ENCODE assay signal across 11 cellular contexts in genomic region chr3:188295876-188296275, GRCh38.
A peak's percentile ranks its signal among the peaks of the same experiment; 100 is the strongest.
DNase-seq lines count a peak whose midpoint lies in the region; ATAC-seq and TF ChIP-seq lines count a peak whose summit lies in the region.
"Had no signal": no experiment of that assay in that cellular context is flagged by ENCODE, and none has a peak within 500 bp of the region (broad histone marks: within the 10 kb centered on the region; RNA-seq: fewer than 3 reads in every experiment).

No MANE protein-coding gene starts in this region.

- WGBS in SK-N-SH (ENCODE audit: low lambda C conversion rate) = 77% methylated on average over 3 of the region's 3 CpGs
- WGBS in mesenchymal stem cell = 99% methylated on average over 3 of the region's 3 CpGs

- H3K4me3 ChIP-seq in SK-N-SH (ENCODE audit: low read depth in 2 of 2, low read length in 1 of 2) = no peak overlapping the region
- no peak overlapping the region for H3K4me3 ChIP-seq in brain microvascular endothelial cell (ENCODE audit: low read depth, low read length)
- H3K4me3 ChIP-seq in mesenchymal stem cell (ENCODE audit: insufficient read depth in 1 of 2, low read depth in 1 of 2, low read length in 2 of 2) = no peak overlapping the region
- no peak overlapping the region for H3K4me3 ChIP-seq in subcutaneous abdominal adipose tissue (ENCODE audit: low read depth in 1 of 5, low read length in 5 of 5)
- H3K4me3 ChIP-seq: SJCRH30 had no signal

- H3K9me2 ChIP-seq in SK-N-SH = no peaks in the 10 kb centered on the region

- CTCF ChIA-PET in SK-N-SH (lab: Yijun Ruan, JAX) = interaction anchor here (1.0 to 1.5 kb wide), 2 partner anchors 11 to 556 kb away, joined by 3 read pairs; no protein-coding TSS in a partner anchor

- H3K27ac Mint-ChIP-seq in immature natural killer cell = no peak overlapping the region

- H3K9me3 Mint-ChIP-seq in immature natural killer cell = no peaks in the 10 kb centered on the region

- no peak overlapping the region for H2BK5ac ChIP-seq in mesenchymal stem cell (ENCODE audit: low read depth, low read length, poor library complexity, severe bottlenecking)

- ATAC-seq in SK-N-SH treated with all-trans-retinoic acid at 6 μM for 48 hours (no peak), GM19035 (IDR thresholded peaks at IDR 0.05; ENCODE audit: unreplicated experiment) (no peak)

- peaks cover 0 to 10% of the 10 kb centered on the region in 2 experiments for H3K36me3 ChIP-seq in SK-N-SH (replicated peaks in 1 of 2; ENCODE audit: control insufficient read depth in 1 of 2, insufficient read depth in 2 of 2, low read length in 1 of 2)
- H3K36me3 ChIP-seq in brain microvascular endothelial cell (replicated peaks) = no peaks in the 10 kb centered on the region
- H3K36me3 ChIP-seq in mesenchymal stem cell (ENCODE audit: control insufficient read depth in 1 of 2, insufficient read depth in 2 of 2, low read depth in 1 of 2, low read length in 2 of 2) = peaks cover 0 to under 1% of the 10 kb centered on the region in 2 experiments
- peaks cover 0 to under 1% (median 0%) of the 10 kb centered on the region in 5 donors for H3K36me3 ChIP-seq in subcutaneous abdominal adipose tissue (ENCODE audit: control insufficient read depth in 5 of 5, insufficient read depth in 5 of 5, low read length in 5 of 5)
- H3K36me3 ChIP-seq: SJCRH30 had no signal

- peak overlapping the region in 1 of 2 experiments; percentile 10 for H2BK12ac ChIP-seq in mesenchymal stem cell (ENCODE audit: low read length in 2 of 2)

- H2AFZ ChIP-seq in SK-N-SH (ENCODE audit: low read depth) = no peak overlapping the region
- H2AFZ ChIP-seq in mesenchymal stem cell (ENCODE audit: low read depth, low read length) = no peak overlapping the region

- in situ Hi-C loops in brain microvascular endothelial cell (cut with HindIII; ENCODE audit: low pct_ligation_motif_present, low sequenced_read_pairs) = loop anchor here (25.0 kb wide), 1 partner anchor 559 kb away; the partner anchor contains the start of gene BCL6

- no peak overlapping the region for H3K14ac ChIP-seq in mesenchymal stem cell (ENCODE audit: low read length in 2 of 2)

- H3K79me2 ChIP-seq in SK-N-SH (ENCODE audit: insufficient read depth) = peaks cover 82% of the 10 kb centered on the region

- H2BK15ac ChIP-seq in mesenchymal stem cell (ENCODE audit: low read depth, poor library complexity, severe bottlenecking) = no peak overlapping the region

- H3K27me3 ChIP-seq in SK-N-SH (ENCODE audit: insufficient read depth) (no peaks in the 10 kb centered on the region), brain microvascular endothelial cell (replicated peaks) (no peaks in the 10 kb centered on the region), mesenchymal stem cell (ENCODE audit: control insufficient read depth in 1 of 2, insufficient read depth in 1 of 2, low read length in 2 of 2) (no peaks in the 10 kb centered on the region), subcutaneous abdominal adipose tissue (ENCODE audit: control insufficient read depth in 5 of 5, insufficient read depth in 4 of 5, low read length in 5 of 5) (no peaks in the 10 kb centered on the region)
- H3K27me3 ChIP-seq: SJCRH30 had no signal

- no peaks in the 10 kb centered on the region for H3K9me3 ChIP-seq in SK-N-SH
- no peaks in the 10 kb centered on the region for H3K9me3 ChIP-seq in mesenchymal stem cell (ENCODE audit: control insufficient read depth, low read length)
- no peaks in the 10 kb centered on the region for H3K9me3 ChIP-seq in subcutaneous abdominal adipose tissue (ENCODE audit: control insufficient read depth in 5 of 5, low read length in 5 of 5)
- H3K9me3 ChIP-seq: SJCRH30 had no signal

- no peaks in the 10 kb centered on the region for H4K20me1 ChIP-seq in SK-N-SH (ENCODE audit: insufficient read depth)

- H4K8ac ChIP-seq in mesenchymal stem cell (ENCODE audit: low read length) = no peak overlapping the region

- peaks cover 14% of the 10 kb centered on the region for H3K79me1 ChIP-seq in mesenchymal stem cell (replicated peaks; ENCODE audit: low read length, poor library complexity, severe bottlenecking)

- no peaks in the 10 kb centered on the region for H3K27me3 Mint-ChIP-seq in immature natural killer cell (ENCODE audit: low read depth in 3 of 3)

- no peak overlapping the region for H3K23ac ChIP-seq in mesenchymal stem cell (ENCODE audit: low read length in 2 of 2)

- POLR2A ChIA-PET in SK-N-SH (lab: Yijun Ruan, JAX) = no interaction called here

- H3K4me2 ChIP-seq in SK-N-SH (peak overlapping the region; percentile 65), mesenchymal stem cell (ENCODE audit: low read length, poor library complexity, severe bottlenecking) (no peak overlapping the region)

- no peak overlapping the region for H2BK120ac ChIP-seq in mesenchymal stem cell (ENCODE audit: low read depth, low read length)

- H3K4me3 Mint-ChIP-seq in immature natural killer cell = no peak overlapping the region

- TF ChIP-seq RAD21 in SK-N-SH (IDR thresholded peaks at IDR 0.05; ENCODE audit: low read length) = no peak

- peaks cover 37 to 64% of the 10 kb centered on the region in 2 donors for H3K4me1 Mint-ChIP-seq in immature natural killer cell

- peaks cover 0 to 51% of the 10 kb centered on the region in 2 experiments; a peak in 3 of 4 replicates for H3K4me1 ChIP-seq in SK-N-SH (ENCODE audit: control insufficient read depth in 1 of 2, insufficient read depth in 2 of 2, low read depth in 1 of 2, low read length in 1 of 2)
- peaks cover 7% of the 10 kb centered on the region for H3K4me1 ChIP-seq in mesenchymal stem cell (ENCODE audit: control insufficient read depth, insufficient read depth, low read depth, low read length)
- H3K4me1 ChIP-seq in subcutaneous abdominal adipose tissue (ENCODE audit: control insufficient read depth in 5 of 5, insufficient read depth in 5 of 5, low read length in 5 of 5) = peaks cover 0 to 24% (median 22%) of the 10 kb centered on the region in 5 donors
- H3K4me1 ChIP-seq: SJCRH30 had no signal

- no peak for TF ChIP-seq EP300 in SK-N-SH (IDR thresholded peaks at IDR 0.05; ENCODE audit: borderline replicate concordance in 1 of 2, low read depth in 1 of 2, low read length in 1 of 2)

- DNase-seq in SK-N-SH (no peak), brain microvascular endothelial cell (no peak), mesenchymal stem cell (no peak), putamen (ENCODE audit: low spot score) (no peak), immature natural killer cell (no peak)
- DNase-seq: 8988T, MV-4-11, SJCRH30 had no signal

- no peak overlapping the region; the same call in 1 of the 2 replicates for H3K9ac ChIP-seq in SK-N-SH
- no peak overlapping the region for H3K9ac ChIP-seq in mesenchymal stem cell (ENCODE audit: low read length)
- no peak overlapping the region for H3K9ac ChIP-seq in subcutaneous abdominal adipose tissue (ENCODE audit: low read length in 5 of 5)

- peaks cover 57% of the 10 kb centered on the region for H3F3A ChIP-seq in SK-N-SH (replicated peaks; ENCODE audit: insufficient read depth)

- no peak overlapping the region for H4K91ac ChIP-seq in mesenchymal stem cell (ENCODE audit: low read length)

- TF ChIP-seq CTCF in SK-N-SH (IDR thresholded peaks at IDR 0.05) = no peak
- TF ChIP-seq CTCF in brain microvascular endothelial cell (IDR thresholded peaks at IDR 0.05; ENCODE audit: low read depth, low read length, missing control alignments) = no peak

- H2AK5ac ChIP-seq in mesenchymal stem cell (ENCODE audit: low read length, severe bottlenecking) = peak overlapping the region; percentile 13

- no peak overlapping the region for H3K4ac ChIP-seq in mesenchymal stem cell (ENCODE audit: low read depth in 1 of 2, low read length in 2 of 2)

- H3K27ac ChIP-seq in SK-N-SH (ENCODE audit: low read depth in 2 of 2, low read length in 1 of 2) = peak overlapping the region; percentile 7 to 95; a peak in 3 of 4 replicates
- peak overlapping the region; percentile 82 for H3K27ac ChIP-seq in brain microvascular endothelial cell
- H3K27ac ChIP-seq in mesenchymal stem cell (ENCODE audit: low read length, poor library complexity, severe bottlenecking) = peak overlapping the region; percentile 82
- H3K27ac ChIP-seq in subcutaneous abdominal adipose tissue (ENCODE audit: low read depth, low read length) = peak overlapping the region; percentile 1
- H3K27ac ChIP-seq: SJCRH30 had no signal

- H3K18ac ChIP-seq in mesenchymal stem cell (ENCODE audit: low read depth in 1 of 2, low read length in 2 of 2) = peak overlapping the region; percentile 7 to 37

- peaks cover 5 to 16% (median 10%) of the 10 kb centered on the region in 3 donors for H3K36me3 Mint-ChIP-seq in immature natural killer cell

TF ChIP-seq in SK-N-SH, 30 proteins besides CTCF, POLR2A, EP300 and RAD21:
- TF ChIP-seq MXI1 (IDR thresholded peaks at IDR 0.05; ENCODE audit: low read depth, low read length) = no peak
- no peak for TF ChIP-seq JUND (IDR thresholded peaks at IDR 0.05)
- no peak for TF ChIP-seq MAX (IDR thresholded peaks at IDR 0.05; ENCODE audit: low read depth)
- TF ChIP-seq MEF2A (IDR thresholded peaks at IDR 0.05; ENCODE audit: borderline replicate concordance, low read depth) = no peak

TF ChIP-seq in SK-N-SH treated with all-trans-retinoic acid at 6 μM for 48 hours, 23 proteins besides CTCF, POLR2A, EP300 and RAD21 (continues in another document):
- no peak for TF ChIP-seq ZFP3 (CRISPR knock-in tag; IDR thresholded peaks at IDR 0.05)
- no peak for TF ChIP-seq ZNF70 (CRISPR knock-in tag; IDR thresholded peaks at IDR 0.05)
- TF ChIP-seq ZNF8 (CRISPR knock-in tag; IDR thresholded peaks at IDR 0.05) = no peak
- TF ChIP-seq BACH2 (CRISPR knock-in tag; IDR thresholded peaks at IDR 0.05; ENCODE audit: borderline replicate concordance) = no peak
- no peak for TF ChIP-seq ZC3H10 (CRISPR knock-in tag; IDR thresholded peaks at IDR 0.05)
- no peak for TF ChIP-seq CSDC2 (CRISPR knock-in tag; IDR thresholded peaks at IDR 0.05)
- no peak for TF ChIP-seq SNAI2 (CRISPR knock-in tag; IDR thresholded peaks at IDR 0.05)
- TF ChIP-seq POU6F1 (CRISPR knock-in tag; IDR thresholded peaks at IDR 0.05; ENCODE audit: borderline replicate concordance, low read depth) = no peak

Comparison
In these comparisons a context has a peak if more than half of its experiments do, and no peak if none do; other contexts are left out.
1. H3K27ac ChIP-seq: peak in every context shown above with its lines; median percentile 82 in brain microvascular endothelial cell; 82 in mesenchymal stem cell; 51 in SK-N-SH; 1 in subcutaneous abdominal adipose tissue.